Comparison of ENCODE assay signal across 22 cellular contexts in genomic region chr14:75379246-75379929, GRCh38. TPM values are rescaled to one million over a fixed set of nuclear protein-coding genes. Genes with fewer than 3 reads are reported as not detected.
A peak's percentile ranks its signal among the peaks of the same experiment; 100 is the strongest.
DNase-seq lines count a peak whose midpoint lies in the region; ATAC-seq and TF ChIP-seq lines count a peak whose summit lies in the region.
"Had no signal": no experiment of that assay in that cellular context is flagged by ENCODE, and none has a peak within 500 bp of the region (broad histone marks: within the 10 kb centered on the region; RNA-seq: fewer than 3 reads in every experiment).

No MANE protein-coding gene starts in this region.

- CTCF ChIA-PET in WTC11 (lab: Charles Lee), result interaction anchor here (0.7 to 1.6 kb wide), 2 partner anchors 71 to 110 kb away, joined by 3 to 6 read pairs; no protein-coding TSS in a partner anchor

- H2AFZ ChIP-seq in GM23338 (peak overlapping the region; percentile 84; the same call in 1 of the 2 replicates), neural progenitor cell (replicated peaks) (no peak overlapping the region)

- no peaks in the 10 kb centered on the region for H3K9me3 ChIP-seq in neural progenitor cell (ENCODE audit: low read depth)
- H3K9me3 ChIP-seq: BE2C had no signal

- H3K27ac ChIP-seq in GM23338 (ENCODE audit: low read depth) (no peak overlapping the region), neural progenitor cell (no peak overlapping the region)

- H3K27me3 ChIP-seq in GM23338 (ENCODE audit: insufficient read depth), result no peaks in the 10 kb centered on the region
- no peaks in the 10 kb centered on the region for H3K27me3 ChIP-seq in neural progenitor cell
- H3K27me3 ChIP-seq: BE2C had no signal

- no peaks in the 10 kb centered on the region for H3K9me3 Mint-ChIP-seq in GM23338
- H3K9me3 Mint-ChIP-seq in WTC11, result peaks cover 9% of the 10 kb centered on the region
- H3K9me3 Mint-ChIP-seq in neural progenitor cell, result peaks cover 3% of the 10 kb centered on the region

- no peak overlapping the region for H3K9ac ChIP-seq in neural progenitor cell

- H3K4me3 Mint-ChIP-seq in GM23338, result no peak overlapping the region
- no peak overlapping the region for H3K4me3 Mint-ChIP-seq in WTC11
- H3K4me3 Mint-ChIP-seq in neural progenitor cell, result no peak overlapping the region
- H3K4me3 Mint-ChIP-seq: CD4-positive, CD25-positive, alpha-beta regulatory T cell; CD8-positive, alpha-beta memory T cell; HFFc6; IgD-negative memory B cell had no signal

- peak; percentile 56 for DNase-seq in GM23338 (ENCODE audit: low spot score)
- DNase-seq in WTC11 (ENCODE audit: low spot score), result no peak
- DNase-seq in neural progenitor cell (ENCODE audit: low spot score), result peak; percentile 65
- peak; percentile 57 for DNase-seq in retina
- no peak for DNase-seq in NK-92 treated with Interleukin-12 subunit alpha and Interleukin-12 subunit beta, amount 100 ng/mL, for 24 hours (lab: John Stamatoyannopoulos, UW)
- DNase-seq in HK-2 (ENCODE audit: unreplicated experiment), result no peak
- DNase-seq: ACHN; BE2C; C1 segment of cervical spinal cord; CD4-positive, CD25-positive, alpha-beta regulatory T cell; CD8-positive, alpha-beta memory T cell; COR-L47; DMS79 treated with DMSO at 0.1 percent for 48 hours; GOT3; HFFc6; Karpas-422; KBM-7 had no signal

- TF ChIP-seq CTCF in GM23338 (conservative IDR thresholded peaks at IDR 0.05; ENCODE audit: low read depth in 2 of 2), result no peak
- no peak for TF ChIP-seq CTCF in WTC11 (IDR thresholded peaks at IDR 0.05)
- no peak for TF ChIP-seq CTCF in neural progenitor cell (IDR thresholded peaks at IDR 0.05)

- H3K4me1 Mint-ChIP-seq in GM23338 (peaks cover 13% of the 10 kb centered on the region), WTC11 (peaks cover 20% of the 10 kb centered on the region), neural progenitor cell (peaks cover 22% of the 10 kb centered on the region)
- H3K4me1 Mint-ChIP-seq: CD4-positive, CD25-positive, alpha-beta regulatory T cell; CD8-positive, alpha-beta memory T cell had no signal

- no peak overlapping the region for H3K4me3 ChIP-seq in GM23338
- H3K4me3 ChIP-seq in neural progenitor cell, result no peak overlapping the region
- H3K4me3 ChIP-seq: GM12878 had no signal

- no peaks in the 10 kb centered on the region for H3F3A ChIP-seq in GM23338 (replicated peaks; ENCODE audit: low read depth)
- H3F3A ChIP-seq in neural progenitor cell (ENCODE audit: low read depth), result peaks cover 3% of the 10 kb centered on the region

- no peak overlapping the region for H3K27ac Mint-ChIP-seq in GM23338
- no peak overlapping the region for H3K27ac Mint-ChIP-seq in WTC11
- H3K27ac Mint-ChIP-seq in neural progenitor cell, result no peak overlapping the region
- H3K27ac Mint-ChIP-seq: HFFc6 had no signal

- no peaks in the 10 kb centered on the region; the same call in 1 of the 2 replicates for H3K9me2 ChIP-seq in GM23338 (ENCODE audit: insufficient read depth)

- H3K79me2 ChIP-seq in GM23338 (replicated peaks; ENCODE audit: insufficient read depth) (no peaks in the 10 kb centered on the region), neural progenitor cell (ENCODE audit: low read depth) (no peaks in the 10 kb centered on the region)

- H3K4me2 ChIP-seq in GM23338, result no peak overlapping the region
- H3K4me2 ChIP-seq in neural progenitor cell, result peak overlapping the region; percentile 42

- POLR2A ChIA-PET in WTC11 (lab: Charles Lee), result no interaction called here

- H3K36me3 ChIP-seq in GM23338 (ENCODE audit: insufficient read depth) (no peaks in the 10 kb centered on the region), neural progenitor cell (no peaks in the 10 kb centered on the region)
- H3K36me3 ChIP-seq: BE2C had no signal

- H3K36me3 Mint-ChIP-seq in GM23338 (ENCODE audit: low read depth) (no peaks in the 10 kb centered on the region), WTC11 (no peaks in the 10 kb centered on the region), neural progenitor cell (no peaks in the 10 kb centered on the region)
- H3K36me3 Mint-ChIP-seq: CD4-positive, CD25-positive, alpha-beta regulatory T cell had no signal

- ATAC-seq in GM23338 (peak; percentile 81), WTC11 (peak; percentile 67), GM18909 (IDR thresholded peaks at IDR 0.05; ENCODE audit: poor library complexity, unreplicated experiment) (no peak), GM18511 (IDR thresholded peaks at IDR 0.05; ENCODE audit: unreplicated experiment) (no peak)
- ATAC-seq: GM12878, HCT116 had no signal

- H3K27me3 Mint-ChIP-seq in GM23338 (ENCODE audit: insufficient read depth, low read depth, poor library complexity), result no peaks in the 10 kb centered on the region
- no peaks in the 10 kb centered on the region for H3K27me3 Mint-ChIP-seq in WTC11 (ENCODE audit: low read depth)
- no peaks in the 10 kb centered on the region for H3K27me3 Mint-ChIP-seq in neural progenitor cell (ENCODE audit: insufficient read depth, low read depth)

- H3K4me1 ChIP-seq in GM23338 (ENCODE audit: insufficient read depth) (peaks cover 7% of the 10 kb centered on the region; the same call in 1 of the 2 replicates), neural progenitor cell (peaks cover 28% of the 10 kb centered on the region)
- H3K4me1 ChIP-seq: BE2C had no signal

- H4K20me1 ChIP-seq in GM23338 (replicated peaks; ENCODE audit: insufficient read depth) (no peaks in the 10 kb centered on the region), neural progenitor cell (ENCODE audit: low read depth) (no peaks in the 10 kb centered on the region)

TF ChIP-seq in GM23338, 12 proteins besides CTCF, POLR2A, EP300 and RAD21 (continues in another document):
- TF ChIP-seq NANOG (IDR thresholded peaks at IDR 0.05; ENCODE audit: borderline replicate concordance) (no peak), STAT1 (IDR thresholded peaks at IDR 0.05; ENCODE audit: unreplicated experiment) (no peak), ETS1 (IDR thresholded peaks at IDR 0.05) (no peak), POLR2AphosphoS5 (IDR thresholded peaks at IDR 0.05; ENCODE audit: low read depth) (no peak), EZH2phosphoT487 (IDR thresholded peaks at IDR 0.05; ENCODE audit: unreplicated experiment) (no peak), CREB1 (CRISPR knock-in tag; IDR thresholded peaks at IDR 0.05; ENCODE audit: low read depth) (no peak), ZNF114 (CRISPR knock-in tag; IDR thresholded peaks at IDR 0.05) (no peak), ZNF331 (CRISPR knock-in tag; IDR thresholded peaks at IDR 0.05; ENCODE audit: low read depth) (no peak)

TF ChIP-seq in WTC11, 78 proteins besides CTCF, POLR2A, EP300 and RAD21 (continues in another document):
- no peak for TF ChIP-seq PRDM15 (CRISPR knock-in tag; IDR thresholded peaks at IDR 0.05)
- TF ChIP-seq ERG (CRISPR knock-in tag; IDR thresholded peaks at IDR 0.05), result no peak
- no peak for TF ChIP-seq PREB (CRISPR knock-in tag; IDR thresholded peaks at IDR 0.05; ENCODE audit: borderline replicate concordance)
- TF ChIP-seq NFATC4 (CRISPR knock-in tag; IDR thresholded peaks at IDR 0.05), result no peak
- no peak for TF ChIP-seq ATF3 (CRISPR knock-in tag; conservative IDR thresholded peaks at IDR 0.05)

RNA-seq across cellular contexts. Expression of gene JDP2, which starts 48.4 kb away (rescaled TPM):
- total RNA-seq in GM23338 (2014; rRNA removed; shearing (Covaris generic)), result 38.9 and 46.4 TPM in 2 replicates
- polyA plus RNA-seq in GM23338 (2016; fragmentation: Nextera tagmentation; extraction: Ambion mirVana), result 12.5 and 13.3 TPM in 2 replicates
- total RNA-seq in WTC11 (2021), result 17.9 to 23.3 TPM (median 21.8 TPM) in 3 replicates
- 2.5 and 8.4 TPM in 2 replicates for total RNA-seq in neural progenitor cell (ENCODE audit: low replicate concordance)
- polyA plus RNA-seq: CD8-positive, alpha-beta memory T cell had no signal

Comparison
In these comparisons a context has a peak if more than half of its experiments do, and no peak if none do; other contexts are left out.
1. ATAC-seq: peak in GM23338 (single experiment) and WTC11 (single experiment); none in GM18909 (single experiment) and GM18511 (single experiment).
2. DNase-seq: peak in GM23338 (single experiment), neural progenitor cell (single experiment) and retina (single experiment); none in WTC11 (single experiment), NK-92 treated with Interleukin-12 subunit alpha and Interleukin-12 subunit beta, amount 100 ng/mL, for 24 hours (single experiment) and HK-2 (single experiment).